8 cellular contexts compared by ENCODE assay signal in the genomic region with DNA sequence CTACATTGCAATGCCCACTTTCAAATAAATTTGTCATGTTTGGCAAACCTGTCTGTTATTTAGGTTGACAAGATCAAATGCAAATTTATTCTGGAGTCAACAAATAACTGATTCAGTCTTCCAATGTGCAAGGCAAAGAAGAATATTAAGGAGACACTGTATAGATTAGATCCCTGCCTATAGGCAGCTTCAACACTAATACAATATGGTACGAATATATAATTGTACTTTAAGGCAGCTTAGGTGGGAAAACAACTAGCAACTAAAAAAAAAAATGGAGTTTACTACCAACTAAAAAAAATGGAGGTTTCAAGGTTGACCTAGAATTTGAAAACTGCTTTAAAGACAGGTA. TPM values are rescaled to one million over a fixed set of nuclear protein-coding genes. Genes with fewer than 3 reads are reported as not detected.
A peak's percentile ranks its signal among the peaks of the same experiment; 100 is the strongest.
DNase-seq lines count a peak whose midpoint lies in the region; ATAC-seq and TF ChIP-seq lines count a peak whose summit lies in the region.

No MANE protein-coding gene starts in this region.

- no peak for ATAC-seq in stimulated activated memory B cell treated with anti-CD40 and anti-IgM and Interleukin-4, amounts not matched to agents 10 μg/mL and 1 μg/mL and 100 μg/mL, for 72 hours
- no peak for ATAC-seq in HG02970 (IDR thresholded peaks at IDR 0.05; ENCODE audit: low FRiP score, unreplicated experiment)
- no peak for ATAC-seq in HG03025 (IDR thresholded peaks at IDR 0.05; ENCODE audit: low FRiP score, unreplicated experiment)

- H3K4me3 Mint-ChIP-seq in activated naive CD4-positive, alpha-beta T cell treated with anti-CD3 and anti-CD28 coated beads, Interleukin-2, amount 50 U/mL, for 24 hours, result peak overlapping the region; percentile 87
- peak overlapping the region; percentile 77 for H3K4me3 Mint-ChIP-seq in activated CD4-positive, alpha-beta memory T cell treated with anti-CD3 and anti-CD28 coated beads, Interleukin-2, amount 10 ng/mL, durations not matched to agents 7 days and 5 days
- H3K4me3 Mint-ChIP-seq in glutamatergic neuron (ENCODE audit: unreplicated experiment), result peak overlapping the region; percentile 89
- H3K4me3 Mint-ChIP-seq in stimulated activated memory B cell treated with anti-CD40 and anti-IgM and Interleukin-4, amounts not matched to agents 10 μg/mL and 1 μg/mL and 100 μg/mL, for 72 hours, result peak overlapping the region; percentile 75

- peaks cover 35% of the 10 kb centered on the region for H3K4me1 Mint-ChIP-seq in activated naive CD4-positive, alpha-beta T cell treated with anti-CD3 and anti-CD28 coated beads, Interleukin-2, amount 50 U/mL, for 24 hours
- H3K4me1 Mint-ChIP-seq in activated CD4-positive, alpha-beta memory T cell treated with anti-CD3 and anti-CD28 coated beads, Interleukin-2, amount 10 ng/mL, durations not matched to agents 7 days and 5 days, result peaks cover 28% of the 10 kb centered on the region
- H3K4me1 Mint-ChIP-seq in glutamatergic neuron (ENCODE audit: low read depth, unreplicated experiment), result peaks cover 5% of the 10 kb centered on the region
- peaks cover 21% of the 10 kb centered on the region for H3K4me1 Mint-ChIP-seq in stimulated activated memory B cell treated with anti-CD40 and anti-IgM and Interleukin-4, amounts not matched to agents 10 μg/mL and 1 μg/mL and 100 μg/mL, for 72 hours

- POLR2A ChIA-PET in activated CD4-positive, alpha-beta memory T cell treated with anti-CD3 and anti-CD28 coated beads, Interleukin-2, amount 10 ng/mL, durations not matched to agents 7 days and 5 days (lab: Charles Lee), result interaction anchor here (1.8 to 7.1 kb wide), 3 partner anchors 16 to 24 kb away, joined by 6 to 135 read pairs (median 111); a partner anchor contains a TSS

- TF ChIP-seq CTCF in glutamatergic neuron (IDR thresholded peaks at IDR 0.05; ENCODE audit: partially characterized antibody, unreplicated experiment), result no peak

- CTCF ChIA-PET in activated CD4-positive, alpha-beta memory T cell treated with anti-CD3 and anti-CD28 coated beads, Interleukin-2, amount 10 ng/mL, durations not matched to agents 7 days and 5 days (lab: Charles Lee), result interaction anchor here (1.1 to 1.5 kb wide), 2 partner anchors 11 to 30 kb away, joined by 3 read pairs; no protein-coding TSS in a partner anchor

- H3K27me3 Mint-ChIP-seq in activated naive CD4-positive, alpha-beta T cell treated with anti-CD3 and anti-CD28 coated beads, Interleukin-2, amount 50 U/mL, for 24 hours, result no peaks in the 10 kb centered on the region
- peaks cover 2% of the 10 kb centered on the region for H3K27me3 Mint-ChIP-seq in activated CD4-positive, alpha-beta memory T cell treated with anti-CD3 and anti-CD28 coated beads, Interleukin-2, amount 10 ng/mL, durations not matched to agents 7 days and 5 days
- peaks cover 11% of the 10 kb centered on the region for H3K27me3 Mint-ChIP-seq in glutamatergic neuron (ENCODE audit: unreplicated experiment)
- no peaks in the 10 kb centered on the region for H3K27me3 Mint-ChIP-seq in stimulated activated memory B cell treated with anti-CD40 and anti-IgM and Interleukin-4, amounts not matched to agents 10 μg/mL and 1 μg/mL and 100 μg/mL, for 72 hours

- DNase-seq in activated naive CD4-positive, alpha-beta T cell treated with anti-CD3 and anti-CD28 coated beads, Interleukin-2, amount 50 U/mL, for 16 hours, result no peak
- no peak for DNase-seq in activated CD4-positive, alpha-beta memory T cell treated with anti-CD3 and anti-CD28 coated beads, Interleukin-2, amount 10 ng/mL, durations not matched to agents 7 days and 5 days
- DNase-seq in glutamatergic neuron, result no peak
- DNase-seq in SKM-1 (lab: John Stamatoyannopoulos, UW; ENCODE audit: unreplicated experiment), result no peak

- H3K27ac Mint-ChIP-seq in activated naive CD4-positive, alpha-beta T cell treated with anti-CD3 and anti-CD28 coated beads, Interleukin-2, amount 50 U/mL, for 24 hours, result peak overlapping the region; percentile 90
- no peak overlapping the region for H3K27ac Mint-ChIP-seq in activated CD4-positive, alpha-beta memory T cell treated with anti-CD3 and anti-CD28 coated beads, Interleukin-2, amount 10 ng/mL, durations not matched to agents 7 days and 5 days
- peak overlapping the region; percentile 80 for H3K27ac Mint-ChIP-seq in glutamatergic neuron (ENCODE audit: unreplicated experiment)
- peak overlapping the region; percentile 72 for H3K27ac Mint-ChIP-seq in stimulated activated memory B cell treated with anti-CD40 and anti-IgM and Interleukin-4, amounts not matched to agents 10 μg/mL and 1 μg/mL and 100 μg/mL, for 72 hours

- H3K36me3 Mint-ChIP-seq in activated naive CD4-positive, alpha-beta T cell treated with anti-CD3 and anti-CD28 coated beads, Interleukin-2, amount 50 U/mL, for 24 hours, result no peaks in the 10 kb centered on the region
- peaks cover 6% of the 10 kb centered on the region for H3K36me3 Mint-ChIP-seq in activated CD4-positive, alpha-beta memory T cell treated with anti-CD3 and anti-CD28 coated beads, Interleukin-2, amount 10 ng/mL, durations not matched to agents 7 days and 5 days (ENCODE audit: low read depth)
- H3K36me3 Mint-ChIP-seq in glutamatergic neuron (ENCODE audit: unreplicated experiment), result no peaks in the 10 kb centered on the region
- no peaks in the 10 kb centered on the region for H3K36me3 Mint-ChIP-seq in stimulated activated memory B cell treated with anti-CD40 and anti-IgM and Interleukin-4, amounts not matched to agents 10 μg/mL and 1 μg/mL and 100 μg/mL, for 72 hours

- no peaks in the 10 kb centered on the region for H3K9me3 Mint-ChIP-seq in activated naive CD4-positive, alpha-beta T cell treated with anti-CD3 and anti-CD28 coated beads, Interleukin-2, amount 50 U/mL, for 24 hours
- H3K9me3 Mint-ChIP-seq in activated CD4-positive, alpha-beta memory T cell treated with anti-CD3 and anti-CD28 coated beads, Interleukin-2, amount 10 ng/mL, durations not matched to agents 7 days and 5 days, result no peaks in the 10 kb centered on the region
- peaks cover 14% of the 10 kb centered on the region for H3K9me3 Mint-ChIP-seq in glutamatergic neuron (ENCODE audit: unreplicated experiment)
- H3K9me3 Mint-ChIP-seq in stimulated activated memory B cell treated with anti-CD40 and anti-IgM and Interleukin-4, amounts not matched to agents 10 μg/mL and 1 μg/mL and 100 μg/mL, for 72 hours, result no peaks in the 10 kb centered on the region

RNA-seq across cellular contexts. Expression of a gene that starts 1.7 kb away (rescaled TPM):
- total RNA-seq in activated CD4-positive, alpha-beta memory T cell treated with anti-CD3 and anti-CD28 coated beads, Interleukin-2, amount 10 ng/mL, durations not matched to agents 7 days and 5 days, result 10 to 100 TPM; 59.9 to 63.6 TPM
- total RNA-seq in glutamatergic neuron (ENCODE audit: unreplicated experiment), result 21.2 TPM

RNA-seq across cellular contexts. Expression of a gene that starts 24.1 kb away (rescaled TPM):
- total RNA-seq in activated CD4-positive, alpha-beta memory T cell treated with anti-CD3 and anti-CD28 coated beads, Interleukin-2, amount 10 ng/mL, durations not matched to agents 7 days and 5 days, result 10 to 100 TPM; 19.2 to 19.6 TPM
- total RNA-seq in glutamatergic neuron (ENCODE audit: unreplicated experiment), result 29.7 TPM

RNA-seq across cellular contexts. Expression of a gene that starts 24.2 kb away (rescaled TPM):
- total RNA-seq in activated CD4-positive, alpha-beta memory T cell treated with anti-CD3 and anti-CD28 coated beads, Interleukin-2, amount 10 ng/mL, durations not matched to agents 7 days and 5 days, result 10 to 100 TPM; 24.9 to 25.2 TPM
- 64.8 TPM for total RNA-seq in glutamatergic neuron (ENCODE audit: unreplicated experiment)

RNA-seq across cellular contexts. Expression of a gene that starts 25.3 kb away (rescaled TPM):
- total RNA-seq in activated CD4-positive, alpha-beta memory T cell treated with anti-CD3 and anti-CD28 coated beads, Interleukin-2, amount 10 ng/mL, durations not matched to agents 7 days and 5 days, result 1 to 10 TPM; 1.7 to 2.2 TPM
- total RNA-seq in glutamatergic neuron (ENCODE audit: unreplicated experiment), result 1.7 TPM

RNA-seq across cellular contexts. Expression of a gene that starts 25.4 kb away (rescaled TPM):
- 10 to 100 TPM; 29.3 to 30.7 TPM for total RNA-seq in activated CD4-positive, alpha-beta memory T cell treated with anti-CD3 and anti-CD28 coated beads, Interleukin-2, amount 10 ng/mL, durations not matched to agents 7 days and 5 days
- 15.2 TPM for total RNA-seq in glutamatergic neuron (ENCODE audit: unreplicated experiment)
